In genomic region chr12:54689984-54690383, GRCh38 we compare ENCODE assay signal across 13 cellular contexts. TPM values are rescaled to one million over a fixed set of nuclear protein-coding genes. Genes with fewer than 3 reads are reported as not detected.
A peak's percentile ranks its signal among the peaks of the same experiment; 100 is the strongest.
DNase-seq lines count a peak whose midpoint lies in the region; ATAC-seq, FAIRE-seq and TF ChIP-seq lines count a peak whose summit lies in the region.
"Had no signal": no experiment of that assay in that cellular context is flagged by ENCODE, and none has a peak within 500 bp of the region (broad histone marks: within the 10 kb centered on the region; RNA-seq: fewer than 3 reads in every experiment).

No MANE protein-coding gene starts in this region.

- no peak for ATAC-seq in heart right ventricle
- ATAC-seq: naive thymus-derived CD4-positive, alpha-beta T cell had no signal

- H3K36me3 Mint-ChIP-seq in endodermal cell (ENCODE audit: low read depth): peaks cover 3% of the 10 kb centered on the region
- no peaks in the 10 kb centered on the region for H3K36me3 Mint-ChIP-seq in progenitor cell of endocrine pancreas (ENCODE audit: insufficient read depth)

- peaks cover 1% of the 10 kb centered on the region for H3K4me1 ChIP-seq in endodermal cell (ENCODE audit: control insufficient read depth, insufficient read depth, low read length)
- H3K4me1 ChIP-seq in heart right ventricle: no peaks in the 10 kb centered on the region

- DNase-seq in NCI-H82 (lab: John Stamatoyannopoulos, UW) (peak; percentile 11), NCI-H82 treated with DMSO at 0.1 percent for 48 hours (lab: John Stamatoyannopoulos, UW; ENCODE audit: unreplicated experiment) (no peak), M059J (ENCODE audit: low read depth) (peak; percentile 1), endodermal cell (peak; percentile 84), progenitor cell of endocrine pancreas (ENCODE audit: low spot score, unreplicated experiment) (no peak), heart right ventricle (no peak), NCI-H1092 (lab: John Stamatoyannopoulos, UW) (no peak), RCC 7860 (ENCODE audit: low spot score) (no peak)
- DNase-seq: amygdala; DMS79 treated with DMSO at 0.1 percent for 48 hours; MG63; naive thymus-derived CD4-positive, alpha-beta T cell had no signal

- intact Hi-C loops in heart right ventricle (cut with DNase I): no loop called here

- H3K9ac ChIP-seq in endodermal cell (ENCODE audit: extremely low read depth, low read length, poor library complexity, severe bottlenecking): no peak overlapping the region

- H3K9me3 ChIP-seq in endodermal cell (ENCODE audit: control insufficient read depth, low read length) (peaks cover 11% of the 10 kb centered on the region), heart right ventricle (no peaks in the 10 kb centered on the region)
- H3K9me3 ChIP-seq: MG63 had no signal

- H3K27me3 ChIP-seq in endodermal cell (ENCODE audit: control insufficient read depth, insufficient read depth, low read length, poor library complexity, severe bottlenecking) (no peaks in the 10 kb centered on the region), heart right ventricle (peaks cover 4 to 71% (median 40%) of the 10 kb centered on the region in 7 donors)

- H3K4me3 Mint-ChIP-seq in endodermal cell (no peak overlapping the region), progenitor cell of endocrine pancreas (ENCODE audit: low read depth) (no peak overlapping the region)
- H3K4me3 Mint-ChIP-seq: naive thymus-derived CD4-positive, alpha-beta T cell had no signal

- H3K4me1 Mint-ChIP-seq in endodermal cell (peaks cover 15% of the 10 kb centered on the region), progenitor cell of endocrine pancreas (ENCODE audit: low read depth) (peaks cover 2% of the 10 kb centered on the region)
- H3K4me1 Mint-ChIP-seq: naive thymus-derived CD4-positive, alpha-beta T cell had no signal

- H3K27ac ChIP-seq in endodermal cell (ENCODE audit: low read depth, low read length) (no peak overlapping the region), heart right ventricle (no peak overlapping the region)

- no peak overlapping the region for H3K4me3 ChIP-seq in endodermal cell (ENCODE audit: low read length)
- H3K4me3 ChIP-seq in heart right ventricle: no peak overlapping the region
- H3K4me3 ChIP-seq: MG63 had no signal

- no peak for FAIRE-seq in RCC 7860 (lab: Jason Lieb, UNC)
- FAIRE-seq: H54 had no signal

- H3K27me3 Mint-ChIP-seq in endodermal cell (ENCODE audit: insufficient read depth) (no peaks in the 10 kb centered on the region), progenitor cell of endocrine pancreas (peaks cover 11% of the 10 kb centered on the region)

- TF ChIP-seq CTCF in endodermal cell (conservative IDR thresholded peaks at IDR 0.05) (peak; percentile 78), progenitor cell of endocrine pancreas (IDR thresholded peaks at IDR 0.05; ENCODE audit: unreplicated experiment) (peak; percentile 38), heart right ventricle (IDR thresholded peaks at IDR 0.05) (no peak)

- 58 to 72% methylated on average over 2 of the region's 2 CpGs for WGBS in endodermal cell (ENCODE audit: insufficient coverage in 1 of 2, insufficient read length in 1 of 2), 2 experiments
- 53 to 55% methylated on average over 2 of the region's 2 CpGs for WGBS in heart right ventricle, 2 donors

- H3K36me3 ChIP-seq in endodermal cell (ENCODE audit: control insufficient read depth, insufficient read depth, low read length) (no peaks in the 10 kb centered on the region), heart right ventricle (no peaks in the 10 kb centered on the region)
- H3K36me3 ChIP-seq: MG63 had no signal

- H3K9me3 Mint-ChIP-seq in endodermal cell: peaks cover 23% of the 10 kb centered on the region
- H3K9me3 Mint-ChIP-seq in progenitor cell of endocrine pancreas (ENCODE audit: low read depth): peaks cover 11% of the 10 kb centered on the region

- H3K27ac Mint-ChIP-seq in endodermal cell (no peak overlapping the region), progenitor cell of endocrine pancreas (no peak overlapping the region)
- H3K27ac Mint-ChIP-seq: naive thymus-derived CD4-positive, alpha-beta T cell had no signal

RNA-seq across cellular contexts. Expression of gene DCD, which starts 41.8 kb away (rescaled TPM):
- not detected in 2 replicates for total RNA-seq in M059J (2014; rRNA removed; shearing (Covaris generic))
- not detected for total RNA-seq in endodermal cell
- polyA plus RNA-seq in endodermal cell (2013, experiment 1 of 2): not detected
- polyA plus RNA-seq in endodermal cell (2013, experiment 2 of 2): not detected
- not detected in 2 replicates for total RNA-seq in progenitor cell of endocrine pancreas
- not detected for total RNA-seq in heart right ventricle
- polyA plus RNA-seq in heart right ventricle: not detected
- total RNA-seq: naive thymus-derived CD4-positive, alpha-beta T cell had no signal
- polyA plus RNA-seq: naive thymus-derived CD4-positive, alpha-beta T cell had no signal

RNA-seq across cellular contexts. Expression of gene LACRT, which starts 55.3 kb away (rescaled TPM):
- not detected in 2 replicates for total RNA-seq in M059J (2014; rRNA removed; shearing (Covaris generic))
- total RNA-seq in endodermal cell (not detected), progenitor cell of endocrine pancreas (not detected in 2 replicates), heart right ventricle (not detected)
- polyA plus RNA-seq in endodermal cell (2013, experiment 1 of 2): not detected
- polyA plus RNA-seq in endodermal cell (2013, experiment 2 of 2): not detected
- not detected for polyA plus RNA-seq in heart right ventricle
- total RNA-seq: naive thymus-derived CD4-positive, alpha-beta T cell had no signal
- polyA plus RNA-seq: naive thymus-derived CD4-positive, alpha-beta T cell had no signal

Comparison
In these comparisons a context has a peak if more than half of its experiments do, and no peak if none do; other contexts are left out.
1. DNase-seq: peak in NCI-H82 (single experiment), M059J (single experiment) and endodermal cell (single experiment); none in NCI-H82 treated with DMSO at 0.1 percent for 48 hours (single experiment), progenitor cell of endocrine pancreas (single experiment), heart right ventricle (0 of 2), NCI-H1092 (single experiment) and RCC 7860 (single experiment).
2. CTCF ChIP-seq: peak in endodermal cell (single experiment) and progenitor cell of endocrine pancreas (single experiment); none in heart right ventricle (0 of 9).